Comparison of ENCODE assay signal across 10 cellular contexts in genomic region chr9:131018621-131019020, GRCh38. TPM values are rescaled to one million over a fixed set of nuclear protein-coding genes. Genes with fewer than 3 reads are reported as not detected.
DNase-seq lines count a peak whose midpoint lies in the region; FAIRE-seq and TF ChIP-seq lines count a peak whose summit lies in the region.
"Had no signal": no experiment of that assay in that cellular context is flagged by ENCODE, and none has a peak within 500 bp of the region (broad histone marks: within the 10 kb centered on the region; RNA-seq: fewer than 3 reads in every experiment).

No MANE protein-coding gene starts in this region.

- H3K27ac ChIP-seq in osteoblast (ENCODE audit: low read depth, low read length) (no peak overlapping the region), transverse colon (no peak overlapping the region)
- H3K27ac ChIP-seq: heart right ventricle had no signal

- H3K36me3 ChIP-seq in H7 (replicated peaks; ENCODE audit: control insufficient read depth, insufficient read depth, low read length) (no peaks in the 10 kb centered on the region; the same call in 1 of the 2 replicates), bronchial epithelial cell (ENCODE audit: control insufficient read depth, insufficient read depth, low read length) (no peaks in the 10 kb centered on the region), osteoblast (ENCODE audit: insufficient read depth, low read length) (no peaks in the 10 kb centered on the region), transverse colon (no peaks in the 10 kb centered on the region)
- H3K36me3 ChIP-seq: heart right ventricle, lower lobe of right lung had no signal

- H3K4me3 ChIP-seq in H7 (ENCODE audit: insufficient read depth, low read depth, low read length): no peak overlapping the region
- H3K4me3 ChIP-seq in bronchial epithelial cell (ENCODE audit: low read depth, low read length): no peak overlapping the region
- H3K4me3 ChIP-seq in osteoblast (ENCODE audit: insufficient read depth, low read length): no peak overlapping the region
- no peak overlapping the region for H3K4me3 ChIP-seq in transverse colon
- H3K4me3 ChIP-seq: heart right ventricle, lower lobe of right lung had no signal

- TF ChIP-seq POLR2A in transverse colon (IDR thresholded peaks at IDR 0.05): no peak

- H3K4me2 ChIP-seq in osteoblast (ENCODE audit: insufficient read depth, low read length): no peak overlapping the region

- TF ChIP-seq EP300 in transverse colon (IDR thresholded peaks at IDR 0.05; ENCODE audit: low read depth): no peak

- in situ Hi-C loops in transverse colon (cut with MboI; ENCODE audit: low pct_ligation_motif_present in 1 of 4, low pct_unique_long_range_greater_than_20kb in 1 of 4, low sequenced_read_pairs in 3 of 4): no loop called here

- TF ChIP-seq CTCF in bronchial epithelial cell (IDR thresholded peaks at IDR 0.05; ENCODE audit: insufficient read depth, low read length, severe bottlenecking): peak; percentile 39
- TF ChIP-seq CTCF in osteoblast (IDR thresholded peaks at IDR 0.05; ENCODE audit: extremely low read depth, low read depth, low read length): peak; percentile 12
- no peak for TF ChIP-seq CTCF in transverse colon (IDR thresholded peaks at IDR 0.05)

- 78 to 83% methylated on average over 4 to 6 of the region's 6 CpGs for WGBS in transverse colon (ENCODE audit: low coverage in 1 of 2), 2 donors

- H3K9me3 ChIP-seq in osteoblast (ENCODE audit: low read depth, low read length): peaks cover 3% of the 10 kb centered on the region
- no peaks in the 10 kb centered on the region for H3K9me3 ChIP-seq in transverse colon
- H3K9me3 ChIP-seq: lower lobe of right lung had no signal

- H3K27me3 ChIP-seq in H7 (ENCODE audit: control insufficient read depth, insufficient read depth, low read length) (no peaks in the 10 kb centered on the region), bronchial epithelial cell (ENCODE audit: control insufficient read depth, insufficient read depth, low read length) (peaks cover 13% of the 10 kb centered on the region), osteoblast (ENCODE audit: insufficient read depth, low read length) (peaks cover 13% of the 10 kb centered on the region), transverse colon (peaks cover 11% of the 10 kb centered on the region)

- intact Hi-C loops in transverse colon (cut with DNase I; ENCODE audit: low total_unique reads): no loop called here

- H4K20me1 ChIP-seq in osteoblast (ENCODE audit: insufficient read depth, low read length): no peaks in the 10 kb centered on the region

- H3K79me2 ChIP-seq in osteoblast (ENCODE audit: insufficient read depth, low read length): no peaks in the 10 kb centered on the region

- H3K4me1 ChIP-seq in osteoblast (ENCODE audit: insufficient read depth, low read length): peaks cover 5% of the 10 kb centered on the region
- H3K4me1 ChIP-seq in transverse colon: no peaks in the 10 kb centered on the region
- H3K4me1 ChIP-seq: lower lobe of right lung had no signal

- DNase-seq in H7 (peak; percentile 83), NCI-H69 (lab: John Stamatoyannopoulos, UW) (peak; percentile 45), bronchial epithelial cell (ENCODE audit: low read depth) (no peak), osteoblast (ENCODE audit: insufficient read length, low spot score, missing footprints) (peak; percentile 84), NCI-H1048 (lab: John Stamatoyannopoulos, UW) (no peak), NCI-H2081 (lab: John Stamatoyannopoulos, UW) (no peak), transverse colon (no peak)
- DNase-seq: heart right ventricle, lower lobe of right lung, NCI-H1092 had no signal

- no peak for FAIRE-seq in bronchial epithelial cell (lab: Jason Lieb, UNC)

- H2AFZ ChIP-seq in osteoblast (ENCODE audit: low read length): no peak overlapping the region

RNA-seq across cellular contexts. Expression of gene LAMC3, which starts 9.6 kb away (rescaled TPM):
- total RNA-seq in H7 (2014; rRNA removed; shearing (Covaris generic)): 84.9 and 91.8 TPM in 2 replicates
- total RNA-seq in bronchial epithelial cell (not detected in 2 replicates), osteoblast (under 0.01 TPM in 1 of 2 replicates, not detected in the other), transverse colon (1 to 10 TPM in 3 of 4 donors, under 1 TPM in 1; 0.82 to 6.6 (median 3.9) TPM)

Comparison
In these comparisons a context has a peak if more than half of its experiments do, and no peak if none do; other contexts are left out.
1. DNase-seq: peak in H7 (single experiment), NCI-H69 (single experiment) and osteoblast (single experiment); none in bronchial epithelial cell (single experiment), NCI-H1048 (single experiment), NCI-H2081 (0 of 2) and transverse colon (single experiment).
2. CTCF ChIP-seq: peak in bronchial epithelial cell (single experiment) and osteoblast (single experiment); none in transverse colon (0 of 5).
3. RNA of gene LAMC3, which starts 9.6 kb away (total RNA-seq): 84.9 to 91.8 TPM in H7; 0.82 to 6.6 TPM in transverse colon, not detected in bronchial epithelial cell and under 0.01 TPM in osteoblast; every median in the first group is over 10 times any median in the second.